24 cellular contexts compared by ENCODE assay signal in genomic region chr1:24457866-24458265, GRCh38.
"Had no signal": no experiment of that assay in that cellular context is flagged by ENCODE, and none has a peak within 500 bp of the region (broad histone marks: within the 10 kb centered on the region; RNA-seq: fewer than 3 reads in every experiment).

No MANE protein-coding gene starts in this region.

- H3K36me3 Mint-ChIP-seq: neural progenitor cell had no signal

- H2AFZ ChIP-seq: neural progenitor cell had no signal

- H3K4me1 ChIP-seq: left lung, lower lobe of right lung, neural progenitor cell, right atrium auricular region, right lobe of liver, stomach, testis, tibial artery, uterus had no signal

- ATAC-seq: left colon; left lung; lower lobe of right lung; naive thymus-derived CD8-positive, alpha-beta T cell; right lobe of liver; stimulated activated naive B cell treated with anti-CD40 and anti-IgM and Interleukin-4, amounts not matched to agents 10 μg/mL and 1 μg/mL and 100 μg/mL, for 72 hours; stimulated activated naive CD8-positive, alpha-beta T cell treated with anti-CD3 and anti-CD28 coated beads, Interleukin-15, Interleukin-2, amounts not matched to agents 100 U/mL and 50 U/mL, for 24 hours had no signal

- H3K9me3 ChIP-seq: left lung, lower lobe of right lung, ovary, right atrium auricular region, right lobe of liver, stomach, testis, tibial artery, uterus had no signal

- H3K4me2 ChIP-seq: neural progenitor cell, smooth muscle cell had no signal

- DNase-seq: hippocampal formation; kidney; left colon; left lung; lower lobe of right lung; mammary epithelial cell; mesenchymal stem cell; naive thymus-derived CD8-positive, alpha-beta T cell; ovary; right lobe of liver; stimulated activated CD4-positive, alpha-beta T cell treated with anti-CD3 and anti-CD28 coated beads, Interleukin-1b, Interleukin-23, amount 100 ng/mL, for 48 hours; stimulated activated CD4-positive, alpha-beta T cell treated with anti-CD3 and anti-CD28 coated beads, Interleukin-2, amount 100 ng/mL, for 48 hours; stimulated activated naive B cell treated with anti-CD40 and anti-IgM and Interleukin-4, amounts not matched to agents 10 μg/mL and 1 μg/mL and 100 μg/mL, for 72 hours; stimulated activated naive CD8-positive, alpha-beta T cell treated with anti-CD3 and anti-CD28 coated beads, Interleukin-15, Interleukin-2, amounts not matched to agents 100 U/mL and 50 U/mL, for 24 hours; stomach; testis; tibial artery; uterus had no signal

- H3K9me3 Mint-ChIP-seq: naive thymus-derived CD8-positive, alpha-beta T cell; nephron; neural progenitor cell; type B pancreatic cell had no signal

- H3K27ac ChIP-seq: left lung, lower lobe of right lung, neural progenitor cell, ovary, right atrium auricular region, right lobe of liver, stomach, testis, tibial artery, uterus had no signal

- H3K4me1 Mint-ChIP-seq: nephron had no signal

- H3K4me3 ChIP-seq: left lung, lower lobe of right lung, neural progenitor cell, ovary, right atrium auricular region, right lobe of liver, smooth muscle cell, stomach, testis, tibial artery, uterus had no signal

- H3K4me3 Mint-ChIP-seq: naive thymus-derived CD8-positive, alpha-beta T cell; nephron; neural progenitor cell; stimulated activated naive B cell treated with anti-CD40 and anti-IgM and Interleukin-4, amounts not matched to agents 10 μg/mL and 1 μg/mL and 100 μg/mL, for 72 hours; type B pancreatic cell had no signal

- H3K27me3 Mint-ChIP-seq: naive thymus-derived CD8-positive, alpha-beta T cell; progenitor cell of endocrine pancreas; stimulated activated naive B cell treated with anti-CD40 and anti-IgM and Interleukin-4, amounts not matched to agents 10 μg/mL and 1 μg/mL and 100 μg/mL, for 72 hours; type B pancreatic cell had no signal

- H3K36me3 ChIP-seq: neural progenitor cell, ovary, uterus had no signal

- H3K9ac ChIP-seq: neural progenitor cell had no signal

- H3K27ac Mint-ChIP-seq: nephron; neural progenitor cell; progenitor cell of endocrine pancreas; stimulated activated naive B cell treated with anti-CD40 and anti-IgM and Interleukin-4, amounts not matched to agents 10 μg/mL and 1 μg/mL and 100 μg/mL, for 72 hours; type B pancreatic cell had no signal

- H3K27me3 ChIP-seq: left lung, neural progenitor cell, ovary, right atrium auricular region, right lobe of liver, stomach, testis, tibial artery, uterus had no signal
